19 cellular contexts compared by ENCODE assay signal in genomic region chr9:83065233-83065632, GRCh38.
DNase-seq lines count a peak whose midpoint lies in the region; ATAC-seq lines count a peak whose summit lies in the region.
"Had no signal": no experiment of that assay in that cellular context is flagged by ENCODE, and none has a peak within 500 bp of the region (broad histone marks: within the 10 kb centered on the region; RNA-seq: fewer than 3 reads in every experiment).

No MANE protein-coding gene starts in this region.

- peak; percentile 33 for DNase-seq in NCI-H748 (lab: John Stamatoyannopoulos, UW; ENCODE audit: unreplicated experiment)
- DNase-seq in NCI-H748 treated with DMSO at 0.1 percent for 48 hours (lab: John Stamatoyannopoulos, UW) = no peak
- DNase-seq in DMS53 treated with DMSO at 0.1 percent for 48 hours (lab: John Stamatoyannopoulos, UW; ENCODE audit: unreplicated experiment) = peak; percentile 46
- DNase-seq in NCI-H2029 treated with DMSO at 0.1 percent for 48 hours (lab: John Stamatoyannopoulos, UW) = peak; percentile 91
- DNase-seq in kidney tubule cell (ENCODE audit: low spot score) = peak; percentile 65
- DNase-seq: BE2C; EL; GF-D8; HFFc6; KG1; NCI-H1092 treated with DMSO at 0.1 percent for 48 hours; NCI-H2227 treated with DMSO at 0.1 percent for 48 hours; NCI-H524 treated with DMSO at 0.1 percent for 48 hours; NK-92 treated with Interleukin-12 subunit alpha and Interleukin-12 subunit beta, amount 100 ng/mL, for 24 hours had no signal

- ATAC-seq in GM18517 (IDR thresholded peaks at IDR 0.05; ENCODE audit: unreplicated experiment) = no peak
- ATAC-seq in HG03460 (IDR thresholded peaks at IDR 0.05; ENCODE audit: unreplicated experiment) = no peak
- ATAC-seq: A549, Panc1, SK-N-SH treated with all-trans-retinoic acid at 6 μM for 48 hours had no signal
